8 cellular contexts compared by ENCODE assay signal in genomic region chr17:16215965-16216316, GRCh38. TPM values are rescaled to one million over a fixed set of nuclear protein-coding genes. Genes with fewer than 3 reads are reported as not detected.
DNase-seq lines count a peak whose midpoint lies in the region; ATAC-seq, FAIRE-seq and TF ChIP-seq lines count a peak whose summit lies in the region.

No MANE protein-coding gene starts in this region.

- H3K27me3 ChIP-seq in GM12878 (replicated peaks in 1 of 2; ENCODE audit: control insufficient read depth in 2 of 2, insufficient read depth in 2 of 2, low read length in 1 of 2), result no peaks in the 10 kb centered on the region
- H3K27me3 ChIP-seq in iPS-20b (ENCODE audit: insufficient read depth, low read length), result no peaks in the 10 kb centered on the region
- H3K27me3 ChIP-seq in smooth muscle cell (ENCODE audit: low read depth), result no peaks in the 10 kb centered on the region

- FAIRE-seq in GM12878 (lab: Jason Lieb, UNC), result no peak

- H3K36me3 Mint-ChIP-seq in activated CD8-positive, alpha-beta memory T cell treated with anti-CD3 and anti-CD28 coated beads, Interleukin-2, amount 10 ng/mL, durations not matched to agents 7 days and 5 days, result peaks cover 4% of the 10 kb centered on the region

- H3K36me3 ChIP-seq in GM12878 (ENCODE audit: control insufficient read depth in 2 of 2, insufficient read depth in 2 of 2, low read length in 1 of 2), result no peaks in the 10 kb centered on the region; a peak in 1 of 4 replicates
- 0 out of 2 replicates have a peak, but pooled peaks cover 5% of the 10 kb centered on the region for H3K36me3 ChIP-seq in iPS-20b (ENCODE audit: insufficient read depth, low read depth, low read length)
- no peaks in the 10 kb centered on the region for H3K36me3 ChIP-seq in smooth muscle cell (ENCODE audit: low read depth)

- H3K79me2 ChIP-seq in GM12878 (ENCODE audit: control insufficient read depth, insufficient read depth, low read length), result peaks cover 78% of the 10 kb centered on the region
- H3K79me2 ChIP-seq in smooth muscle cell (ENCODE audit: low read depth), result peaks cover 72% of the 10 kb centered on the region

- SMC1A ChIA-PET in GM12878 (lab: Charles Lee; ENCODE audit: uncharacterized antibody, unreplicated experiment), result interaction anchor here (1.3 to 3.2 kb wide), 3 partner anchors 13 to 71 kb away, joined by 3 to 23 read pairs (median 6); no protein-coding TSS in a partner anchor

- peaks cover 37% of the 10 kb centered on the region for H3K4me1 Mint-ChIP-seq in activated CD8-positive, alpha-beta memory T cell treated with anti-CD3 and anti-CD28 coated beads, Interleukin-2, amount 10 ng/mL, durations not matched to agents 7 days and 5 days

- H2AFZ ChIP-seq in GM12878 (ENCODE audit: control insufficient read depth, low read depth, low read length), result peak overlapping the region; percentile 73
- peak overlapping the region; percentile 77 for H2AFZ ChIP-seq in smooth muscle cell (ENCODE audit: low read depth)

- TF ChIP-seq CTCF in GM12878 (IDR thresholded peaks at IDR 0.05 in 2 of 3, conservative IDR thresholded peaks at IDR 0.05 in 1 of 3; ENCODE audit: control insufficient read depth in 2 of 3, extremely low read depth in 1 of 3, insufficient read depth in 1 of 3, low read depth in 3 of 3, low read length in 3 of 3), result no peak
- no peak for TF ChIP-seq CTCF in smooth muscle cell (IDR thresholded peaks at IDR 0.05; ENCODE audit: borderline replicate concordance, insufficient read depth, poor library complexity, severe bottlenecking)

- H3K27me3 Mint-ChIP-seq in activated CD8-positive, alpha-beta memory T cell treated with anti-CD3 and anti-CD28 coated beads, Interleukin-2, amount 10 ng/mL, durations not matched to agents 7 days and 5 days, result no peaks in the 10 kb centered on the region

- POLR2A ChIA-PET in GM12878 (lab: Charles Lee), result interaction anchor here (0.6 to 1.7 kb wide), 3 partner anchors 71 to 137 kb away, joined by 3 to 6 read pairs (median 3); partner anchors contain the start of gene CENPV

- H3K4me3 Mint-ChIP-seq in activated CD8-positive, alpha-beta memory T cell treated with anti-CD3 and anti-CD28 coated beads, Interleukin-2, amount 10 ng/mL, durations not matched to agents 7 days and 5 days, result peak overlapping the region; percentile 94

- in situ Hi-C loops in GM12878 (cut with MboI), result no loop called here

- RAD21 ChIA-PET in GM12878 (lab: Charles Lee; ENCODE audit: unreplicated experiment), result interaction anchor here (0.9 to 1.2 kb wide), 2 partner anchors 71 to 80 kb away, joined by 3 to 4 read pairs; no protein-coding TSS in a partner anchor

- intact Hi-C loops in GM12878 (cut with micrococcal nuclease; ENCODE audit: unreplicated experiment), result loop anchor here (10.0 kb wide), 1 partner anchor 199 kb away; the partner anchor contains the start of gene TRPV2

- BruUV-seq in GM12878 (replicated peaks; lab: Mats Ljungman, UMichigan), result no TSS peak

- peak overlapping the region; percentile 84 for H3K27ac Mint-ChIP-seq in activated CD8-positive, alpha-beta memory T cell treated with anti-CD3 and anti-CD28 coated beads, Interleukin-2, amount 10 ng/mL, durations not matched to agents 7 days and 5 days

- CTCF ChIA-PET in activated CD8-positive, alpha-beta memory T cell treated with anti-CD3 and anti-CD28 coated beads, Interleukin-2, amount 10 ng/mL, durations not matched to agents 7 days and 5 days (lab: Charles Lee), result interaction anchor here (0.5 to 1.6 kb wide), 8 partner anchors 14 to 373 kb away, joined by 3 to 5 read pairs (median 3); partner anchors contain the start of gene UBB
- CTCF ChIA-PET in GM12878 (lab: Yijun Ruan, JAX), result interaction anchor here (1.6 to 2.4 kb wide), 3 partner anchors 72 to 147 kb away, joined by 3 to 16 read pairs (median 5); partner anchors contain the start of gene CENPV

- H4K20me1 ChIP-seq in GM12878 (ENCODE audit: control insufficient read depth, insufficient read depth) (no peaks in the 10 kb centered on the region; the same call in 1 of the 2 replicates), smooth muscle cell (ENCODE audit: low read depth) (peaks cover 36% of the 10 kb centered on the region)

- no peaks in the 10 kb centered on the region for H3K9me3 Mint-ChIP-seq in activated CD8-positive, alpha-beta memory T cell treated with anti-CD3 and anti-CD28 coated beads, Interleukin-2, amount 10 ng/mL, durations not matched to agents 7 days and 5 days (ENCODE audit: low read depth)

- peak; percentile 69 for DNase-seq in activated CD8-positive, alpha-beta memory T cell treated with anti-CD3 and anti-CD28 coated beads, Interleukin-2, amount 10 ng/mL, durations not matched to agents 7 days and 5 days
- DNase-seq in activated CD8-positive, alpha-beta memory T cell treated with anti-CD3 and anti-CD28 coated beads, Interleukin-2, amount 50 U/mL, for 48 hours, result no peak
- DNase-seq in NCI-H226, result peak; percentile 15
- no peak for DNase-seq in GM12878 (ENCODE audit: low read depth, low spot score)
- no peak for DNase-seq in smooth muscle cell (lab: John Stamatoyannopoulos, UW; ENCODE audit: unreplicated experiment)
- no peak for DNase-seq in GM19238 (ENCODE audit: insufficient read length, low spot score)

- no peak for TF ChIP-seq EP300 in GM12878 (IDR thresholded peaks at IDR 0.05; ENCODE audit: borderline replicate concordance in 1 of 2, control insufficient read depth in 1 of 2, low read depth in 2 of 2, low read length in 2 of 2)

- H3K4me3 ChIP-seq in GM12878 (peak overlapping the region; percentile 91), iPS-20b (ENCODE audit: low read length) (peak overlapping the region; percentile 98), smooth muscle cell (peak overlapping the region; percentile 94)

- H3K9me3 ChIP-seq in GM12878 (replicated peaks; ENCODE audit: control insufficient read depth, insufficient read depth, low read length) (no peaks in the 10 kb centered on the region), iPS-20b (ENCODE audit: insufficient read depth, low read depth, low read length) (no peaks in the 10 kb centered on the region), smooth muscle cell (replicated peaks; ENCODE audit: low read depth) (no peaks in the 10 kb centered on the region)

- H3K9ac ChIP-seq in GM12878 (ENCODE audit: control insufficient read depth, insufficient read depth, low read length) (peak overlapping the region; percentile 96), iPS-20b (ENCODE audit: low read depth, low read length) (peak overlapping the region; percentile 93), smooth muscle cell (ENCODE audit: low read depth) (peak overlapping the region; percentile 94)

- WGBS in GM12878 (ENCODE audit: insufficient coverage, insufficient replicate concordance, low lambda C conversion rate, missing lambda C conversion rate), result 20% methylated on average over 22 of the region's 22 CpGs
- WGBS in smooth muscle cell (ENCODE audit: low lambda C conversion rate), result 31% methylated on average over 22 of the region's 22 CpGs

- ATAC-seq in activated CD8-positive, alpha-beta memory T cell treated with anti-CD3 and anti-CD28 coated beads, Interleukin-2, amount 10 ng/mL, durations not matched to agents 7 days and 5 days, result no peak
- ATAC-seq in GM12878, result no peak
- ATAC-seq in GM18520 (IDR thresholded peaks at IDR 0.05; ENCODE audit: unreplicated experiment), result no peak

- no peaks in the 10 kb centered on the region for H3F3A ChIP-seq in smooth muscle cell (ENCODE audit: low read depth)

- H3K27ac ChIP-seq in GM12878 (ENCODE audit: control insufficient read depth, insufficient read depth) (peak overlapping the region; percentile 96), iPS-20b (ENCODE audit: low read length) (peak overlapping the region; percentile 94), smooth muscle cell (ENCODE audit: low read depth) (peak overlapping the region; percentile 85)

- H3K4me1 ChIP-seq in GM12878 (ENCODE audit: control insufficient read depth, insufficient read depth, low read length) (peaks cover 4% of the 10 kb centered on the region), iPS-20b (ENCODE audit: insufficient read depth, low read length) (peaks cover 6% of the 10 kb centered on the region; the same call in 1 of the 2 replicates), smooth muscle cell (ENCODE audit: low read depth) (peaks cover 23% of the 10 kb centered on the region)

- H3K4me2 ChIP-seq in GM12878 (ENCODE audit: control insufficient read depth, insufficient read depth), result peak overlapping the region; percentile 100
- H3K4me2 ChIP-seq in smooth muscle cell, result peak overlapping the region; percentile 97

- TF ChIP-seq RAD21 in GM12878 (IDR thresholded peaks at IDR 0.05; ENCODE audit: insufficient read depth, low read depth, low read length), result no peak

- TF ChIP-seq POLR2A in GM12878 (IDR thresholded peaks at IDR 0.05; ENCODE audit: low read depth, low read length), result no peak

RNA-seq across cellular contexts. Expression of gene NCOR1, which starts 0.6 kb away (rescaled TPM):
- total RNA-seq in activated CD8-positive, alpha-beta memory T cell treated with anti-CD3 and anti-CD28 coated beads, Interleukin-2, amount 10 ng/mL, durations not matched to agents 7 days and 5 days, result 100 to 1,000 TPM; 166 to 175 TPM
- 467 and 535 TPM in 2 replicates for total RNA-seq in GM12878 (2013; cell fraction: nucleolus; rRNA removed)
- 71.6 and 77.3 TPM in 2 replicates for total RNA-seq in GM12878 (2014; rRNA removed)
- 75.5 and 81.9 TPM in 2 replicates for total RNA-seq in GM12878 (2014; rRNA removed; fragmentation: Illumina TruSeq; extraction: Trizol)
- total RNA-seq in GM12878 (2021), result 102 and 109 TPM in 2 replicates
- 31.2 TPM for polyA plus RNA-seq in GM12878 (2011; ENCODE audit: low read depth)
- polyA plus RNA-seq in GM12878 (2011; rRNA removed), result 78.2 and 94.5 TPM in 2 replicates
- 109 and 116 TPM in 2 replicates for polyA plus RNA-seq in GM12878 (2011; cell fraction: cytosol; rRNA removed)
- 117 and 140 TPM in 2 replicates for polyA plus RNA-seq in GM12878 (2011; cell fraction: nucleus; rRNA removed)
- 38.3 and 51.2 TPM in 2 replicates for polyA plus RNA-seq in GM12878 (2012)
- 75.0 and 81.0 TPM in 2 replicates for polyA plus RNA-seq in GM12878 (2014; fragmentation: Illumina TruSeq; extraction: Trizol)
- 10 to 100 TPM; 34.5 to 55.1 TPM for polyA plus RNA-seq in GM12878 (2014; fragmentation: Nextera tagmentation; extraction: Ambion mirVana)
- 72.8 and 83.9 TPM in 2 replicates for polyA plus RNA-seq in GM12878 (2014; rRNA removed)
- polyA plus RNA-seq in GM12878 (2016; fragmentation: Nextera tagmentation; extraction: Ambion mirVana), result 100 to 1,000 TPM; 118 to 135 TPM
- 261 and 316 TPM in 2 replicates for polyA minus RNA-seq in GM12878 (2011; rRNA and poly(A)+ RNA removed)
- polyA minus RNA-seq in GM12878 (2011; cell fraction: cytosol; rRNA and poly(A)+ RNA removed), result 56.1 and 59.4 TPM in 2 replicates
- 117 and 177 TPM in 2 replicates for polyA minus RNA-seq in GM12878 (2011; cell fraction: nucleus; rRNA and poly(A)+ RNA removed)
- total RNA-seq in smooth muscle cell, result 87.9 and 119 TPM in 2 replicates
- polyA plus RNA-seq in smooth muscle cell, result 79.1 and 105 TPM in 2 replicates

RNA-seq across cellular contexts. Expression of gene PIGL, which starts 1.1 kb away (rescaled TPM):
- total RNA-seq in activated CD8-positive, alpha-beta memory T cell treated with anti-CD3 and anti-CD28 coated beads, Interleukin-2, amount 10 ng/mL, durations not matched to agents 7 days and 5 days, result 10 to 100 TPM; 27.9 to 37.6 TPM
- 215 and 241 TPM in 2 replicates for total RNA-seq in GM12878 (2013; cell fraction: nucleolus; rRNA removed)
- total RNA-seq in GM12878 (2014; rRNA removed) (31.2 and 38.4 TPM in 2 replicates), GM12878 (2014; rRNA removed; fragmentation: Illumina TruSeq; extraction: Trizol) (28.0 and 29.1 TPM in 2 replicates), GM12878 (2021) (29.5 and 31.5 TPM in 2 replicates), smooth muscle cell (33.5 and 56.0 TPM in 2 replicates)
- 20.3 TPM for polyA plus RNA-seq in GM12878 (2011; ENCODE audit: low read depth)
- polyA plus RNA-seq in GM12878 (2011; rRNA removed) (44.8 and 52.5 TPM in 2 replicates), GM12878 (2014; fragmentation: Illumina TruSeq; extraction: Trizol) (28.6 and 31.5 TPM in 2 replicates), GM12878 (2014; fragmentation: Nextera tagmentation; extraction: Ambion mirVana) (10 to 100 TPM; 29.2 to 42.1 TPM), GM12878 (2014; rRNA removed) (30.5 and 37.5 TPM in 2 replicates), GM12878 (2016; fragmentation: Nextera tagmentation; extraction: Ambion mirVana) (10 to 100 TPM; 25.9 to 29.1 TPM), smooth muscle cell (20.2 and 30.1 TPM in 2 replicates)
- 50.1 and 50.5 TPM in 2 replicates for polyA plus RNA-seq in GM12878 (2011; cell fraction: cytosol; rRNA removed)
- polyA plus RNA-seq in GM12878 (2011; cell fraction: nucleus; rRNA removed), result 185 and 385 TPM in 2 replicates
- 29.2 and 40.3 TPM in 2 replicates for polyA plus RNA-seq in GM12878 (2012)
- 32.9 and 33.0 TPM in 2 replicates for polyA minus RNA-seq in GM12878 (2011; rRNA and poly(A)+ RNA removed)
- polyA minus RNA-seq in GM12878 (2011; cell fraction: cytosol; rRNA and poly(A)+ RNA removed), result 5.5 and 8.4 TPM in 2 replicates
- 43.5 and 55.7 TPM in 2 replicates for polyA minus RNA-seq in GM12878 (2011; cell fraction: nucleus; rRNA and poly(A)+ RNA removed)

Comparison
In these comparisons a context has a peak if more than half of its experiments do, and no peak if none do; other contexts are left out.
1. DNase-seq: peak in activated CD8-positive, alpha-beta memory T cell treated with anti-CD3 and anti-CD28 coated beads, Interleukin-2, amount 10 ng/mL, durations not matched to agents 7 days and 5 days (single experiment) and NCI-H226 (single experiment); none in activated CD8-positive, alpha-beta memory T cell treated with anti-CD3 and anti-CD28 coated beads, Interleukin-2, amount 50 U/mL, for 48 hours (single experiment), GM12878 (single experiment), smooth muscle cell (single experiment) and GM19238 (single experiment).
2. Peak in every context shown above with its lines, with median percentiles within 50 percentile points of each other: H3K27ac ChIP-seq, H3K4me3 ChIP-seq and H3K9ac ChIP-seq.